Comparison of ENCODE assay signal across 2 cellular contexts in the genomic region with DNA sequence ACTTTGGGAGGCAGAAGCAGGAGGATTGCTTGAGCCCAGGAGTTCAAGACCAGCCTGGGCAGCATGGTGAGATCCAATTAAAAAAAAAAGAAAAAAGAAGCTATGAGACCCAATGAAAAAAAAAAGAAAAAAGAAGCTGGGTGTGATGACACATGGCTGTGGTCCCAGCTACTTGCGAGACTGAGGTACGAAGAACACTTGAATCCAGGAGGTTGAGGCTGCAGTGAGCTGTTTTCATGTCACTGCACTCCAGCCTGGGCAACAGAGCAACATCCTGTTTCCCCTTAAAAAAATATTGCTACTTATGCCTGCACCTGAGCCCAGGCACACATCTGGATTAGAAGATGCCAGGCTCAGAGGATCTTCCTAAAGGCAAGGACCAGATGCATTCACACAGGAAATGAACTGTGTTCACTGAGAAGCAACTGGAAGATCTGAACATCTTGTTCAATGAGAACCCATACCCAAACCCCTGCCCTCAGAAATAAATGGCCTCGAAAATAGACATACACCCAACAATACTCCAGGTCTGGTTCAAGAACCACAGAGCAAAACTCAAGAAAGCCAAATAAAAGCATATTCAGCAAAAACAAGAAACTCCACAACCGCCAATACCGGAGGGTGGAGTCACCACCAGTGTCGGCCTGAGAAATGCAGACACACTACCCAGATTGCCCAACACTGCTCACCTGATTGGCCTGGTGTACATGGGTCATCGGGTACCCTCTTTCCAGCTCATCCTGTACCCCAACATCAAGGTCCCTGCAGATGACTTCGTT.
TF ChIP-seq lines count a peak whose summit lies in the region.

No MANE protein-coding gene starts in this region.

TF ChIP-seq in A549, 52 proteins besides CTCF, POLR2A, EP300 and RAD21:
- TF ChIP-seq EHF (CRISPR knock-in tag; IDR thresholded peaks at IDR 0.05) (no peak), MAFK (IDR thresholded peaks at IDR 0.05; ENCODE audit: partially characterized antibody) (peak; percentile 88)

TF ChIP-seq in IMR-90, 13 proteins besides CTCF, POLR2A, EP300 and RAD21:
- TF ChIP-seq, protein P1, sequence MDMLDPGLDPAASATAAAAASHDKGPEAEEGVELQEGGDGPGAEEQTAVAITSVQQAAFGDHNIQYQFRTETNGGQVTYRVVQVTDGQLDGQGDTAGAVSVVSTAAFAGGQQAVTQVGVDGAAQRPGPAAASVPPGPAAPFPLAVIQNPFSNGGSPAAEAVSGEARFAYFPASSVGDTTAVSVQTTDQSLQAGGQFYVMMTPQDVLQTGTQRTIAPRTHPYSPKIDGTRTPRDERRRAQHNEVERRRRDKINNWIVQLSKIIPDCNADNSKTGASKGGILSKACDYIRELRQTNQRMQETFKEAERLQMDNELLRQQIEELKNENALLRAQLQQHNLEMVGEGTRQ (IDR thresholded peaks at IDR 0.05; ENCODE audit: low read depth, low read length) = no peak
- TF ChIP-seq MAFK (IDR thresholded peaks at IDR 0.05; ENCODE audit: low read depth, low read length) (peak; percentile 50; the same call in 1 of the 2 replicates), RCOR1 (IDR thresholded peaks at IDR 0.05; ENCODE audit: insufficient replicate concordance, low read length) (no peak), NFE2L2 (IDR thresholded peaks at IDR 0.05; ENCODE audit: low read depth, low read length) (no peak)
